10 cellular contexts compared by ENCODE assay signal in genomic region chr19:18790566-18791314, GRCh38. TPM values are rescaled to one million over a fixed set of nuclear protein-coding genes. Genes with fewer than 3 reads are reported as not detected.
DNase-seq lines count a peak whose midpoint lies in the region; ATAC-seq, FAIRE-seq and TF ChIP-seq lines count a peak whose summit lies in the region.
"Had no signal": no experiment of that assay in that cellular context is flagged by ENCODE, and none has a peak within 500 bp of the region (broad histone marks: within the 10 kb centered on the region; RNA-seq: fewer than 3 reads in every experiment).

TSS of gene COMP (minus strand) at chr19:18791305. CDS start at chr19:18791269, 36 bp downstream.

- H3K27me3 Mint-ChIP-seq in activated T-cell treated with anti-CD3 and anti-CD28 coated beads, Interleukin-2, amount 50 U/mL, for 4 hours (ENCODE audit: low read depth) = peaks cover 77% of the 10 kb centered on the region
- H3K27me3 Mint-ChIP-seq in astrocyte (ENCODE audit: low read depth, unreplicated experiment) = peaks cover 68% of the 10 kb centered on the region

- H3K27ac Mint-ChIP-seq in astrocyte (ENCODE audit: unreplicated experiment) = peak within 1 kb of the TSS; percentile 69

- H2AFZ ChIP-seq in astrocyte (ENCODE audit: low read depth, low read length) = no peak within 1 kb of the TSS

- peaks cover 3% of the 10 kb centered on the region for H3K9me3 ChIP-seq in astrocyte (ENCODE audit: insufficient read depth, low read depth, low read length)
- H3K9me3 ChIP-seq in tibial artery = no peaks in the 10 kb centered on the region

- no peaks in the 10 kb centered on the region for H3K79me2 ChIP-seq in astrocyte (ENCODE audit: insufficient read depth, low read length)

- H3K4me1 ChIP-seq in astrocyte (ENCODE audit: insufficient read depth, low read length) (peaks cover 5% of the 10 kb centered on the region), tibial artery (peaks cover 0 to 49% (median 40%) of the 10 kb centered on the region in 4 donors)

- H3K4me3 ChIP-seq in astrocyte (ENCODE audit: insufficient read depth, low read depth, low read length) (no peak within 1 kb of the TSS), tibial artery (peak within 1 kb of the TSS; percentile 38 to 42)

- H3K4me3 Mint-ChIP-seq in activated T-cell treated with anti-CD3 and anti-CD28 coated beads, Interleukin-2, amount 50 U/mL, for 4 hours = peak within 1 kb of the TSS; percentile 74
- peak within 1 kb of the TSS; percentile 68 for H3K4me3 Mint-ChIP-seq in astrocyte (ENCODE audit: unreplicated experiment)

- no peak for FAIRE-seq in astrocyte (lab: Jason Lieb, UNC)

- H3K27ac ChIP-seq in astrocyte (ENCODE audit: low read depth, low read length) (no peak within 1 kb of the TSS), tibial artery (peak within 1 kb of the TSS; percentile 9 to 45)

- ATAC-seq in activated T-cell treated with anti-CD3 and anti-CD28 coated beads, Interleukin-2, amount 50 U/mL, for 4 hours = peak in 1 of 2 donors; percentile 11

- H3K9me3 Mint-ChIP-seq in activated T-cell treated with anti-CD3 and anti-CD28 coated beads, Interleukin-2, amount 50 U/mL, for 4 hours = no peaks in the 10 kb centered on the region
- peaks cover 6% of the 10 kb centered on the region for H3K9me3 Mint-ChIP-seq in astrocyte (ENCODE audit: unreplicated experiment)

- peaks cover 8% of the 10 kb centered on the region for H4K20me1 ChIP-seq in astrocyte (ENCODE audit: insufficient read depth, low read length)

- no peaks in the 10 kb centered on the region for H3K36me3 ChIP-seq in astrocyte (ENCODE audit: insufficient read depth, low read length)
- no peaks in the 10 kb centered on the region for H3K36me3 ChIP-seq in tibial artery

- no peak within 1 kb of the TSS for H3K9ac ChIP-seq in astrocyte (ENCODE audit: low read length)

- H3K36me3 Mint-ChIP-seq in activated T-cell treated with anti-CD3 and anti-CD28 coated beads, Interleukin-2, amount 50 U/mL, for 4 hours (ENCODE audit: insufficient read depth) = no peaks in the 10 kb centered on the region
- peaks cover 7% of the 10 kb centered on the region for H3K36me3 Mint-ChIP-seq in astrocyte (ENCODE audit: low read depth, unreplicated experiment)

- TF ChIP-seq CTCF in astrocyte (IDR thresholded peaks at IDR 0.05; ENCODE audit: insufficient read depth, low read depth, low read length) = no peak
- no peak for TF ChIP-seq CTCF in tibial artery (IDR thresholded peaks at IDR 0.05)

- no peak for DNase-seq in activated T-cell treated with anti-CD3 and anti-CD28 coated beads, Interleukin-2, amount 50 U/mL, for 4 hours
- no peak for DNase-seq in activated T-cell treated with anti-CD3 and anti-CD28 coated beads for 4 hours
- no peak for DNase-seq in astrocyte (ENCODE audit: low read depth)
- no peak for DNase-seq in mesenteric fat pad (ENCODE audit: low spot score)
- no peak for DNase-seq in tibial artery
- DNase-seq in stimulated activated CD4-positive, alpha-beta T cell treated with anti-CD3 and anti-CD28 coated beads, Interleukin-2, amount 100 ng/mL, for 24 hours = no peak
- no peak for DNase-seq in NCI-H1105 (lab: John Stamatoyannopoulos, UW)
- DNase-seq in NCI-H2196 treated with DMSO at 0.1 percent for 48 hours (lab: John Stamatoyannopoulos, UW; ENCODE audit: unreplicated experiment) = no peak
- DNase-seq: NCI-H1417 treated with DMSO at 0.1 percent for 48 hours, T1000 had no signal

- H3K27me3 ChIP-seq in astrocyte (ENCODE audit: insufficient read depth, low read length) = peaks cover 61% of the 10 kb centered on the region
- peaks cover 17 to 81% of the 10 kb centered on the region in 2 donors for H3K27me3 ChIP-seq in tibial artery

- H3K4me2 ChIP-seq in astrocyte (ENCODE audit: low read length) = peak within 1 kb of the TSS; percentile 58

- H3K4me1 Mint-ChIP-seq in activated T-cell treated with anti-CD3 and anti-CD28 coated beads, Interleukin-2, amount 50 U/mL, for 4 hours (ENCODE audit: low read depth) = peaks cover 32% of the 10 kb centered on the region
- no peaks in the 10 kb centered on the region for H3K4me1 Mint-ChIP-seq in astrocyte (ENCODE audit: low read depth, unreplicated experiment)

- intact Hi-C loops in tibial artery (cut with DNase I; ENCODE audit: low total_unique reads) = no loop called here

RNA-seq across cellular contexts. Expression of gene COMP, which starts in this region (rescaled TPM):
- total RNA-seq in activated T-cell treated with anti-CD3 and anti-CD28 coated beads, Interleukin-2, amount 50 U/mL, for 4 hours = not detected
- total RNA-seq in astrocyte (1.7 and 2.3 TPM in 2 replicates), mesenteric fat pad (21.2 TPM)
